In the genomic region with DNA sequence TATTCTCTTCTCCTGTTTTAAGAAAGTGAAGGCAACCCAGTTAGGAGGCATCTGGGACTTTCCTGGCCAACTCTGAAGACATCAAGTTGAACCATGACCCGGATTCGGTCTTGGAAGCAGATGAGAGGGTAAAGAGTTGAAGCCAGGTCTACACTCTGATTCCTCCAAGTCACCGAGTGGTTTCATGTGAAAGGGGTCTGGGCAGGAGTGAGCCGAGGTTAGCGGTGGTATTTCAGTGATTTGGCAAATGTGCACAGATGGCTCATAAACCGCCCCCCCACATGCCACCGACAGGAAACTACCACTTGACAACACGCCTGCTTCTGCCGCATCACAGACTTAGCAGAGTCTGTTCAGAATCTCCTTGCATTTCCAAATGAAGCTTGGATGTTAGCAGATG, we compare ENCODE assay signal across 10 cellular contexts. TPM values are rescaled to one million over a fixed set of nuclear protein-coding genes. Genes with fewer than 3 reads are reported as not detected.
DNase-seq lines count a peak whose midpoint lies in the region; TF ChIP-seq lines count a peak whose summit lies in the region.
"Had no signal": no experiment of that assay in that cellular context is flagged by ENCODE, and none has a peak within 500 bp of the region (broad histone marks: within the 10 kb centered on the region; RNA-seq: fewer than 3 reads in every experiment).

No MANE protein-coding gene starts in this region.

- H3K9me3 ChIP-seq in spleen: no peaks in the 10 kb centered on the region
- H3K9me3 ChIP-seq: A549 had no signal

- no peak for TF ChIP-seq POLR2A in spleen (IDR thresholded peaks at IDR 0.05)

- no peaks in the 10 kb centered on the region for H3K36me3 ChIP-seq in spleen

- DNase-seq in NCI-H748 (lab: John Stamatoyannopoulos, UW; ENCODE audit: unreplicated experiment) (peak; percentile 15), NCI-H748 treated with DMSO at 0.1 percent for 48 hours (lab: John Stamatoyannopoulos, UW) (no peak), NCI-H2196 (lab: John Stamatoyannopoulos, UW; ENCODE audit: unreplicated experiment) (peak; percentile 47), activated T-cell treated with anti-CD3 and anti-CD28 coated beads for 24 hours (ENCODE audit: low read depth) (peak; percentile 48), spleen (peak; percentile 84), GM10266 (ENCODE audit: extremely low spot score) (no peak), HFFc6 (no peak), substantia nigra (lab: John Stamatoyannopoulos, UW) (no peak)

- no peak overlapping the region for H3K4me3 ChIP-seq in spleen
- H3K4me3 ChIP-seq: A549 had no signal

- no peaks in the 10 kb centered on the region for H3K27me3 ChIP-seq in spleen (replicated peaks in 1 of 7)

- no peaks in the 10 kb centered on the region for H3K9me3 Mint-ChIP-seq in HFFc6

- TF ChIP-seq CTCF in spleen (IDR thresholded peaks at IDR 0.05 in 8 of 11, conservative IDR thresholded peaks at IDR 0.05 in 3 of 11): no peak
- TF ChIP-seq CTCF in GM10266 (IDR thresholded peaks at IDR 0.05; ENCODE audit: control insufficient read depth, insufficient read depth, low read depth, missing control alignments): no peak
- TF ChIP-seq CTCF in HFFc6 (IDR thresholded peaks at IDR 0.05): no peak

- H3K4me3 Mint-ChIP-seq in HFFc6: no peak overlapping the region

- H3K27ac ChIP-seq in spleen: peak overlapping the region in 7 of 8 donors; percentile 29 to 71 (median 47)
- no peak overlapping the region for H3K27ac ChIP-seq in substantia nigra (ENCODE audit: low read depth, low read length, poor library complexity, severe bottlenecking)
- H3K27ac ChIP-seq: A549 had no signal

- no peaks in the 10 kb centered on the region; the same call in none of the 2 replicates for H3K27me3 Mint-ChIP-seq in HFFc6 (ENCODE audit: insufficient read depth)

- peaks cover 0 to 48% (median 22%) of the 10 kb centered on the region in 6 donors for H3K4me1 ChIP-seq in spleen

- H3K4me1 Mint-ChIP-seq in HFFc6 (ENCODE audit: low read depth): no peaks in the 10 kb centered on the region; the same call in 1 of the 2 replicates

- H3K27ac Mint-ChIP-seq in HFFc6: no peak overlapping the region

- no peaks in the 10 kb centered on the region for H3K36me3 Mint-ChIP-seq in HFFc6 (ENCODE audit: low read depth)

- intact Hi-C loops in spleen (cut with DNase I; ENCODE audit: low total_unique reads): loop anchor here (2.0 kb wide), 1 partner anchor 64 kb away; no protein-coding TSS in a partner anchor

- WGBS in spleen, 5 donors: 5 to 9% (median 7%) methylated on average over 9 of the region's 9 CpGs

RNA-seq across cellular contexts. Expression of gene REPIN1, which starts 11.3 kb away (rescaled TPM):
- 100 to 1,000 TPM in 6 of 7 donors, 10 to 100 TPM in 1; 99.3 to 126 (median 114) TPM for total RNA-seq in spleen
- polyA plus RNA-seq in spleen: 10 to 100 TPM; 47.9 to 75.7 (median 55.0) TPM
- total RNA-seq in HFFc6 (2021; fragmentation: NEBNext Ultra II Directional; extraction: Animal tissue kit (Norgen Biotek cat#: 25700)): 10 to 100 TPM; 68.8 to 78.3 (median 75.5) TPM

RNA-seq across cellular contexts. Expression of gene RARRES2, which starts 15.8 kb away (rescaled TPM):
- 100 to 1,000 TPM in 3 of 7 donors, 10 to 100 TPM in 4; 39.7 to 117 (median 83.6) TPM for total RNA-seq in spleen
- 100 to 1,000 TPM; 165 to 292 (median 176) TPM for polyA plus RNA-seq in spleen
- total RNA-seq in HFFc6 (2021; fragmentation: NEBNext Ultra II Directional; extraction: Animal tissue kit (Norgen Biotek cat#: 25700)): under 1 TPM in 2 of 6 experiments, not detected in 4; 0.28 to 0.39 TPM
- total RNA-seq: T-helper 2 cell treated with Interferon-gamma antibody and Interleukin-4, amounts not matched to agents 100 ng/mL and 5 ng/mL, for 36 hours had no signal
- polyA plus RNA-seq: A549 had no signal

RNA-seq across cellular contexts. Expression of gene ZNF775, which starts 21.9 kb away (rescaled TPM):
- total RNA-seq in spleen: 1 to 10 TPM; 2.2 to 5.7 (median 4.5) TPM
- 1 to 10 TPM; 2.0 to 2.9 (median 2.6) TPM for polyA plus RNA-seq in spleen
- total RNA-seq in HFFc6 (2021; fragmentation: NEBNext Ultra II Directional; extraction: Animal tissue kit (Norgen Biotek cat#: 25700)): 1 to 10 TPM; 2.7 to 3.8 (median 2.9) TPM

RNA-seq across cellular contexts. Expression of gene ACTR3C, which starts 33.9 kb away (rescaled TPM):
- total RNA-seq in spleen: 10 to 100 TPM in 4 of 7 donors, 1 to 10 TPM in 3; 6.6 to 18.6 (median 10.8) TPM
- polyA plus RNA-seq in spleen: 1 to 10 TPM in 2 of 3 donors, under 1 TPM in 1; 0.78 to 2.6 (median 1.6) TPM
- not detected for total RNA-seq in HFFc6 (2021; fragmentation: NEBNext Ultra II Directional; extraction: Animal tissue kit (Norgen Biotek cat#: 25700))

RNA-seq across cellular contexts. Expression of gene LRRC61, which starts 34.1 kb away (rescaled TPM):
- 10 to 100 TPM in 5 of 7 donors, 1 to 10 TPM in 2; 7.4 to 21.7 (median 14.3) TPM for total RNA-seq in spleen
- polyA plus RNA-seq in spleen: 10 to 100 TPM in 1 of 3 donors, 1 to 10 TPM in 2; 4.2 to 12.0 (median 7.3) TPM
- total RNA-seq in HFFc6 (2021; fragmentation: NEBNext Ultra II Directional; extraction: Animal tissue kit (Norgen Biotek cat#: 25700)): not detected

Comparison
In these comparisons a context has a peak if more than half of its experiments do, and no peak if none do; other contexts are left out.
1. DNase-seq: peak in NCI-H748 (single experiment), NCI-H2196 (single experiment), activated T-cell treated with anti-CD3 and anti-CD28 coated beads for 24 hours (single experiment) and spleen (single experiment); none in NCI-H748 treated with DMSO at 0.1 percent for 48 hours (single experiment), GM10266 (single experiment), HFFc6 (single experiment) and substantia nigra (0 of 49).
2. RNA of gene RARRES2, which starts 15.8 kb away (total RNA-seq): 39.7 to 117 TPM in spleen; 0.28 to 0.39 TPM in HFFc6; every median in the first group is over 10 times any median in the second.